ENCODE assay signal across 16 cellular contexts in genomic region chr4:170675568-170676262, GRCh38.
DNase-seq lines count a peak whose midpoint lies in the region; ATAC-seq, FAIRE-seq and TF ChIP-seq lines count a peak whose summit lies in the region.
"Had no signal": no experiment of that assay in that cellular context is flagged by ENCODE, and none has a peak within 500 bp of the region (broad histone marks: within the 10 kb centered on the region; RNA-seq: fewer than 3 reads in every experiment).

No MANE protein-coding gene starts in this region.

- no peaks in the 10 kb centered on the region for H3K27me3 Mint-ChIP-seq in MCF 10A (ENCODE audit: insufficient read depth, unreplicated experiment)

- no peak for TF ChIP-seq POLR2A in breast epithelium (IDR thresholded peaks at IDR 0.05)
- no peak for TF ChIP-seq POLR2A in adrenal gland (IDR thresholded peaks at IDR 0.05)

- H3K4me3 ChIP-seq in breast epithelium, result no peak overlapping the region
- H3K4me3 ChIP-seq in adrenal gland, result no peak overlapping the region

- POLR2A ChIA-PET in MCF 10A (lab: Yijun Ruan, JAX), result no interaction called here

- CTCF ChIA-PET in MCF 10A (lab: Yijun Ruan, JAX), result no interaction called here

- 44 to 75% (median 62%) methylated on average over 1 to 2 of the region's 2 CpGs for WGBS in adrenal gland, 4 donors

- no peak for FAIRE-seq in urothelium cell line (lab: Jason Lieb, UNC)
- FAIRE-seq: A204.1, colon had no signal

- no peaks in the 10 kb centered on the region for H3K36me3 Mint-ChIP-seq in MCF 10A (ENCODE audit: insufficient read depth, unreplicated experiment)

- H3K27ac ChIP-seq in breast epithelium (no peak overlapping the region), caudate nucleus (ENCODE audit: low read depth, low read length) (no peak overlapping the region), adrenal gland (no peak overlapping the region)

- intact Hi-C loops in MCF 10A (cut with micrococcal nuclease), result no loop called here
- intact Hi-C loops in breast epithelium (cut with DNase I; ENCODE audit: low total_unique reads), result no loop called here
- intact Hi-C loops in adrenal gland (cut with DNase I), result no loop called here

- no peak overlapping the region for H3K4me3 Mint-ChIP-seq in MCF 10A (ENCODE audit: unreplicated experiment)
- H3K4me3 Mint-ChIP-seq: neural crest cell had no signal

- H3K9me3 ChIP-seq in breast epithelium (no peaks in the 10 kb centered on the region), adrenal gland (replicated peaks in 1 of 3) (no peaks in the 10 kb centered on the region)

- H3K27ac Mint-ChIP-seq in MCF 10A (ENCODE audit: low read depth, unreplicated experiment), result no peak overlapping the region
- H3K27ac Mint-ChIP-seq: activated T-helper 2 cell treated with anti-CD3 and anti-CD28 coated beads, Interferon-gamma antibody, Interleukin-2, Interleukin-4, amounts not matched to agents 10 μg/mL and 5 μg/mL and 100 μg/mL, durations not matched to agents 14 hours and 24 hours and 36 hours had no signal

- peaks cover 11% of the 10 kb centered on the region for H3K4me1 Mint-ChIP-seq in MCF 10A (ENCODE audit: insufficient read depth, unreplicated experiment)
- H3K4me1 Mint-ChIP-seq: neural crest cell had no signal

- peaks cover 8% of the 10 kb centered on the region for H3K9me3 Mint-ChIP-seq in MCF 10A (ENCODE audit: unreplicated experiment)

- BruUV-seq in MCF 10A (replicated peaks; lab: Mats Ljungman, UMichigan), result no TSS peak

- peak; percentile 72 for ATAC-seq in HG03342 (IDR thresholded peaks at IDR 0.05; ENCODE audit: unreplicated experiment)
- ATAC-seq: left cardiac atrium had no signal

- DNase-seq in MCF 10A (ENCODE audit: unreplicated experiment) (peak; percentile 22), breast epithelium (ENCODE audit: low spot score in 2 of 2) (no peak), astrocyte of the hippocampus (ENCODE audit: low read depth, low spot score) (peak; percentile 34), urothelium cell line (ENCODE audit: low spot score) (peak; percentile 32), caudate nucleus (lab: John Stamatoyannopoulos, UW) (no peak), adrenal gland (no peak)
- DNase-seq in stimulated activated CD4-positive, alpha-beta T cell treated with anti-CD3 and anti-CD28 coated beads, Interleukin-12 subunit alpha, Interleukin-12 subunit beta, amount 100 ng/mL, for 4 hours, result no peak
- DNase-seq: foreskin melanocyte, left cardiac atrium, NCI-H146, trophoblast cell had no signal

- H3K4me1 ChIP-seq in breast epithelium (no peaks in the 10 kb centered on the region), adrenal gland (replicated peaks in 1 of 2) (no peaks in the 10 kb centered on the region)

- H3K27me3 ChIP-seq in breast epithelium (no peaks in the 10 kb centered on the region), adrenal gland (no peaks in the 10 kb centered on the region)

- H3K36me3 ChIP-seq in breast epithelium (no peaks in the 10 kb centered on the region), adrenal gland (replicated peaks in 1 of 2) (no peaks in the 10 kb centered on the region)

- no peak for TF ChIP-seq CTCF in MCF 10A (IDR thresholded peaks at IDR 0.05; ENCODE audit: unreplicated experiment)
- no peak for TF ChIP-seq CTCF in breast epithelium (IDR thresholded peaks at IDR 0.05)
- no peak for TF ChIP-seq CTCF in adrenal gland (IDR thresholded peaks at IDR 0.05)

Comparison
In these comparisons a context has a peak if more than half of its experiments do, and no peak if none do; other contexts are left out.
1. DNase-seq: peak in MCF 10A (single experiment), astrocyte of the hippocampus (single experiment) and urothelium cell line (single experiment); none in breast epithelium (0 of 2), caudate nucleus (0 of 61), stimulated activated CD4-positive, alpha-beta T cell treated with anti-CD3 and anti-CD28 coated beads, Interleukin-12 subunit alpha, Interleukin-12 subunit beta, amount 100 ng/mL, for 4 hours (single experiment) and adrenal gland (0 of 7).